ENCODE assay signal across 8 cellular contexts in the genomic region with DNA sequence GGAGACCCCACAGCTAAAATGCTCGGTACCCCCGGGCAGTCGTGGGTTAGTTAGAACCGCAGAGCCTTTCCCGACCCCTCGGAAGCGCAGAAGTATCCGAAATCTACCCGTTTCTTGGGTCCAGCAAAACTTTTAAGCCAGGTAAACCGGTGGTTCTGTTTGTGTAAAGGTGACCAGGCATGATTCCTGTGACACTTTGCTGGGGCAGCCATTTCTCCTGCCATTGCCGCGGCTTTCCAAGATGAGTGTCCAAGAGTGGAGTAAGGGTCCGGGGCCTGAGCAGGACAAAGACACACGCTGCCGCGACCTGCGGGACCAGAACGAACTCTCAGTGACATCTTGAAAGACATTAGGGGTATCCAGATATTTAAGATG. TPM values are rescaled to one million over a fixed set of nuclear protein-coding genes. Genes with fewer than 3 reads are reported as not detected.
DNase-seq lines count a peak whose midpoint lies in the region; ATAC-seq, FAIRE-seq and TF ChIP-seq lines count a peak whose summit lies in the region.

No MANE protein-coding gene starts in this region.

- H3K4me2 ChIP-seq in GM12878 (ENCODE audit: control insufficient read depth, insufficient read depth) (peak overlapping the region; percentile 70), SK-N-SH (no peak overlapping the region)

- no peak for TF ChIP-seq EP300 in GM12878 (IDR thresholded peaks at IDR 0.05; ENCODE audit: borderline replicate concordance in 1 of 2, control insufficient read depth in 1 of 2, low read depth in 2 of 2, low read length in 2 of 2)
- TF ChIP-seq EP300 in SK-N-SH (IDR thresholded peaks at IDR 0.05; ENCODE audit: borderline replicate concordance in 1 of 2, low read depth in 1 of 2, low read length in 1 of 2): no peak

- H3F3A ChIP-seq in SK-N-SH (replicated peaks; ENCODE audit: insufficient read depth): peaks cover 3% of the 10 kb centered on the region

- ATAC-seq in heart left ventricle (no peak), GM12878 (no peak), upper lobe of right lung (peak; percentile 12), GM18870 (IDR thresholded peaks at IDR 0.05; ENCODE audit: unreplicated experiment) (no peak)

- RAD21 ChIA-PET in GM12878 (lab: Charles Lee; ENCODE audit: unreplicated experiment): no interaction called here

- FAIRE-seq in GM12878 (lab: Jason Lieb, UNC): no peak

- SMC1A ChIA-PET in GM12878 (lab: Charles Lee; ENCODE audit: uncharacterized antibody, unreplicated experiment): no interaction called here

- BruUV-seq in GM12878 (replicated peaks; lab: Mats Ljungman, UMichigan): no TSS peak

- H3K79me2 ChIP-seq in GM12878 (ENCODE audit: control insufficient read depth, insufficient read depth, low read length) (no peaks in the 10 kb centered on the region), SK-N-SH (ENCODE audit: insufficient read depth) (no peaks in the 10 kb centered on the region)

- in situ Hi-C loops in GM12878 (cut with MboI): no loop called here

- peaks cover 0 to 41% (median 19%) of the 10 kb centered on the region in 9 donors for H3K36me3 ChIP-seq in heart left ventricle
- peaks cover 0 to 8% of the 10 kb centered on the region in 2 experiments; a peak in 2 of 4 replicates for H3K36me3 ChIP-seq in GM12878 (ENCODE audit: control insufficient read depth in 2 of 2, insufficient read depth in 2 of 2, low read length in 1 of 2)
- peaks cover 0 to 16% (median 7%) of the 10 kb centered on the region in 4 donors for H3K36me3 ChIP-seq in liver (ENCODE audit: control insufficient read depth in 4 of 4, insufficient read depth in 3 of 4, low read depth in 1 of 4, low read length in 3 of 4)
- peaks cover 32% of the 10 kb centered on the region for H3K36me3 ChIP-seq in upper lobe of right lung
- peaks cover 28 to 33% of the 10 kb centered on the region in 2 experiments for H3K36me3 ChIP-seq in SK-N-SH (replicated peaks in 1 of 2; ENCODE audit: control insufficient read depth in 1 of 2, insufficient read depth in 2 of 2, low read length in 1 of 2)

- H3K27me3 ChIP-seq in heart left ventricle (peaks cover 0 to 8% (median 0%) of the 10 kb centered on the region in 9 donors), GM12878 (replicated peaks in 1 of 2; ENCODE audit: control insufficient read depth in 2 of 2, insufficient read depth in 2 of 2, low read length in 1 of 2) (no peaks in the 10 kb centered on the region), liver (ENCODE audit: control insufficient read depth in 4 of 4, insufficient read depth in 4 of 4, low read length in 3 of 4) (no peaks in the 10 kb centered on the region), upper lobe of right lung (no peaks in the 10 kb centered on the region), SK-N-SH (ENCODE audit: insufficient read depth) (no peaks in the 10 kb centered on the region)

- no peak for TF ChIP-seq POLR2A in heart left ventricle (IDR thresholded peaks at IDR 0.05)
- TF ChIP-seq POLR2A in GM12878 (IDR thresholded peaks at IDR 0.05; ENCODE audit: low read depth, low read length): no peak

- CTCF ChIA-PET in GM12878 (lab: Yijun Ruan, JAX): no interaction called here
- CTCF ChIA-PET in SK-N-SH (lab: Yijun Ruan, JAX): no interaction called here

- no peaks in the 10 kb centered on the region; the same call in 1 of the 2 replicates for H3K9me2 ChIP-seq in SK-N-SH

- TF ChIP-seq CTCF in heart left ventricle (IDR thresholded peaks at IDR 0.05) (no peak), GM12878 (IDR thresholded peaks at IDR 0.05 in 2 of 3, conservative IDR thresholded peaks at IDR 0.05 in 1 of 3; ENCODE audit: control insufficient read depth in 2 of 3, extremely low read depth in 1 of 3, insufficient read depth in 1 of 3, low read depth in 3 of 3, low read length in 3 of 3) (no peak), liver (IDR thresholded peaks at IDR 0.05; ENCODE audit: low read depth, low read length, missing input control) (no peak), upper lobe of right lung (IDR thresholded peaks at IDR 0.05) (no peak), SK-N-SH (IDR thresholded peaks at IDR 0.05) (no peak)

- WGBS in heart left ventricle, 4 donors: 47 to 63% (median 57%) methylated on average over 16 to 18 of the region's 18 CpGs
- WGBS in GM12878 (ENCODE audit: insufficient coverage, insufficient replicate concordance, low lambda C conversion rate, missing lambda C conversion rate): 89% methylated on average over 18 of the region's 18 CpGs
- WGBS in liver: 21% methylated on average over 18 of the region's 18 CpGs
- 98% methylated on average over 13 of the region's 18 CpGs for WGBS in SK-N-SH (ENCODE audit: low lambda C conversion rate)

- POLR2A ChIA-PET in GM12878 (lab: Charles Lee) (no interaction called here), SK-N-SH (lab: Yijun Ruan, JAX) (no interaction called here)

- H3K4me1 ChIP-seq in heart left ventricle (peaks cover 0 to 10% (median 0%) of the 10 kb centered on the region in 12 donors), GM12878 (ENCODE audit: control insufficient read depth, insufficient read depth, low read length) (0 out of 2 replicates have a peak, but pooled peaks cover 2% of the 10 kb centered on the region), liver (ENCODE audit: control insufficient read depth in 4 of 4, insufficient read depth in 4 of 4, low read length in 3 of 4) (peaks cover 0 to 18% (median 4%) of the 10 kb centered on the region in 4 donors), upper lobe of right lung (no peaks in the 10 kb centered on the region), SK-N-SH (ENCODE audit: control insufficient read depth in 1 of 2, insufficient read depth in 2 of 2, low read depth in 1 of 2, low read length in 1 of 2) (no peaks in the 10 kb centered on the region)

- peak overlapping the region; percentile 71 for H2AFZ ChIP-seq in GM12878 (ENCODE audit: control insufficient read depth, low read depth, low read length)
- no peak overlapping the region for H2AFZ ChIP-seq in SK-N-SH (ENCODE audit: low read depth)

- H3K27ac ChIP-seq in heart left ventricle: no peak overlapping the region
- H3K27ac ChIP-seq in GM12878 (ENCODE audit: control insufficient read depth, insufficient read depth): peak overlapping the region; percentile 16
- H3K27ac ChIP-seq in liver (ENCODE audit: low read depth in 1 of 2, low read length in 2 of 2): peak overlapping the region; percentile 89 to 92
- peak overlapping the region; percentile 83 for H3K27ac ChIP-seq in upper lobe of right lung
- no peak overlapping the region for H3K27ac ChIP-seq in SK-N-SH (ENCODE audit: low read depth in 2 of 2, low read length in 1 of 2)

- intact Hi-C loops in heart left ventricle (cut with DNase I) (no loop called here), cardiac septum (cut with DNase I) (no loop called here), GM12878 (cut with micrococcal nuclease; ENCODE audit: unreplicated experiment) (loop anchor here (5.0 kb wide), 1 partner anchor 77 kb away; a partner anchor contains a TSS), upper lobe of right lung (cut with DNase I) (no loop called here)

- H4K20me1 ChIP-seq in GM12878 (ENCODE audit: control insufficient read depth, insufficient read depth): no peaks in the 10 kb centered on the region
- H4K20me1 ChIP-seq in SK-N-SH (ENCODE audit: insufficient read depth): no peaks in the 10 kb centered on the region

- H3K4me3 ChIP-seq in heart left ventricle (peak overlapping the region; percentile 38 to 80 (median 64)), GM12878 (peak overlapping the region; percentile 75), liver (ENCODE audit: low read depth in 1 of 3, low read length in 3 of 3) (peak overlapping the region; percentile 62 to 91 (median 89)), upper lobe of right lung (peak overlapping the region; percentile 66), SK-N-SH (ENCODE audit: low read depth in 2 of 2, low read length in 1 of 2) (no peak overlapping the region)

- H3K9ac ChIP-seq in GM12878 (ENCODE audit: control insufficient read depth, insufficient read depth, low read length) (peak overlapping the region; percentile 58; the same call in 1 of the 2 replicates), liver (ENCODE audit: low read depth in 1 of 2, low read length in 2 of 2) (peak overlapping the region; percentile 70 to 71), SK-N-SH (no peak overlapping the region)

- DNase-seq in heart left ventricle (no peak), cardiac septum (ENCODE audit: low spot score) (no peak), GM12878 (ENCODE audit: low read depth, low spot score) (no peak), upper lobe of right lung (peak; percentile 67), SK-N-SH (no peak), NCI-H345 (lab: John Stamatoyannopoulos, UW) (no peak)

- H3K9me3 ChIP-seq in heart left ventricle (no peaks in the 10 kb centered on the region), GM12878 (replicated peaks; ENCODE audit: control insufficient read depth, insufficient read depth, low read length) (no peaks in the 10 kb centered on the region), liver (ENCODE audit: control insufficient read depth in 4 of 4, low read length in 3 of 4) (no peaks in the 10 kb centered on the region), upper lobe of right lung (no peaks in the 10 kb centered on the region), SK-N-SH (no peaks in the 10 kb centered on the region)

- TF ChIP-seq RAD21 in GM12878 (IDR thresholded peaks at IDR 0.05; ENCODE audit: insufficient read depth, low read depth, low read length) (no peak), liver (IDR thresholded peaks at IDR 0.05) (peak; percentile 7 to 12), SK-N-SH (IDR thresholded peaks at IDR 0.05; ENCODE audit: low read length) (no peak)

RNA-seq across cellular contexts. Expression of a gene that starts 0.7 kb away (rescaled TPM):
- total RNA-seq in heart left ventricle: 1 to 10 TPM in 8 of 9 donors, under 1 TPM in 1; 0.87 to 3.8 (median 1.7) TPM
- polyA plus RNA-seq in heart left ventricle: under 1 TPM; 0.27 to 0.55 TPM
- total RNA-seq in cardiac septum: 0.62 TPM
- total RNA-seq in GM12878 (2013; cell fraction: nucleolus; rRNA removed): 3.9 and 4.4 TPM in 2 replicates
- total RNA-seq in GM12878 (2014; rRNA removed): 4.9 and 6.7 TPM in 2 replicates
- 6.2 TPM in 2 replicates for total RNA-seq in GM12878 (2014; rRNA removed; fragmentation: Illumina TruSeq; extraction: Trizol)
- 6.1 and 6.2 TPM in 2 replicates for total RNA-seq in GM12878 (2021)
- polyA plus RNA-seq in GM12878 (2011; ENCODE audit: low read depth): 0.88 TPM
- 0.37 and 0.53 TPM in 2 replicates for polyA plus RNA-seq in GM12878 (2011; rRNA removed)
- 0.32 and 0.33 TPM in 2 replicates for polyA plus RNA-seq in GM12878 (2011; cell fraction: cytosol; rRNA removed)
- 0.31 TPM in 2 replicates for polyA plus RNA-seq in GM12878 (2011; cell fraction: nucleus; rRNA removed)
- 1.1 and 1.2 TPM in 2 replicates for polyA plus RNA-seq in GM12878 (2012)
- 4.0 and 6.4 TPM in 2 replicates for polyA plus RNA-seq in GM12878 (2014; fragmentation: Illumina TruSeq; extraction: Trizol)
- 1 to 10 TPM; 2.3 to 3.5 TPM for polyA plus RNA-seq in GM12878 (2014; fragmentation: Nextera tagmentation; extraction: Ambion mirVana)
- polyA plus RNA-seq in GM12878 (2014; rRNA removed): 4.0 and 4.5 TPM in 2 replicates
- 1 to 10 TPM; 3.3 to 3.6 TPM for polyA plus RNA-seq in GM12878 (2016; fragmentation: Nextera tagmentation; extraction: Ambion mirVana)
- polyA minus RNA-seq in GM12878 (2011; rRNA and poly(A)+ RNA removed): 0.95 and 1.5 TPM in 2 replicates
- 0.40 TPM in 1 of 2 replicates, not detected in the other for polyA minus RNA-seq in GM12878 (2011; cell fraction: cytosol; rRNA and poly(A)+ RNA removed)
- polyA minus RNA-seq in GM12878 (2011; cell fraction: nucleus; rRNA and poly(A)+ RNA removed): 1.8 and 1.9 TPM in 2 replicates
- 10 to 100 TPM; 13.1 to 20.2 TPM for total RNA-seq in liver
- 10 to 100 TPM in 1 of 2 donors, 1 to 10 TPM in 1; 9.4 to 11.5 TPM for polyA plus RNA-seq in liver
- 32.4 TPM for total RNA-seq in upper lobe of right lung
- polyA plus RNA-seq in SK-N-SH (2012; rRNA removed): 0.07 TPM in 1 of 2 replicates, not detected in the other
- 0.01 and 0.03 TPM in 2 replicates for polyA plus RNA-seq in SK-N-SH (2012; cell fraction: cytosol; rRNA removed)
- 0.06 and 0.14 TPM in 2 replicates for polyA plus RNA-seq in SK-N-SH (2012; cell fraction: nucleus; rRNA removed)

RNA-seq across cellular contexts. Expression of a gene that starts 46.0 kb away (rescaled TPM):
- total RNA-seq in heart left ventricle (10 to 100 TPM; 17.4 to 25.8 (median 20.9) TPM), cardiac septum (22.0 TPM), GM12878 (2014; rRNA removed) (34.9 and 44.7 TPM in 2 replicates), GM12878 (2014; rRNA removed; fragmentation: Illumina TruSeq; extraction: Trizol) (43.4 and 44.4 TPM in 2 replicates), GM12878 (2021) (32.7 and 35.9 TPM in 2 replicates), liver (10 to 100 TPM; 14.4 to 14.5 TPM), upper lobe of right lung (19.1 TPM)
- polyA plus RNA-seq in heart left ventricle (10 to 100 TPM in 1 of 2 donors, 1 to 10 TPM in 1; 6.7 to 15.6 TPM), GM12878 (2011; rRNA removed) (55.4 and 60.7 TPM in 2 replicates), GM12878 (2014; fragmentation: Illumina TruSeq; extraction: Trizol) (47.9 and 77.7 TPM in 2 replicates), GM12878 (2014; fragmentation: Nextera tagmentation; extraction: Ambion mirVana) (10 to 100 TPM; 23.9 to 30.8 TPM), GM12878 (2014; rRNA removed) (46.7 and 47.5 TPM in 2 replicates), GM12878 (2016; fragmentation: Nextera tagmentation; extraction: Ambion mirVana) (10 to 100 TPM; 43.9 to 46.6 TPM), liver (1 to 10 TPM; 6.0 to 9.1 TPM), SK-N-SH (2012; rRNA removed) (15.4 and 16.9 TPM in 2 replicates)
- 77.8 and 86.5 TPM in 2 replicates for total RNA-seq in GM12878 (2013; cell fraction: nucleolus; rRNA removed)
- polyA plus RNA-seq in GM12878 (2011; ENCODE audit: low read depth): 17.7 TPM
- polyA plus RNA-seq in GM12878 (2011; cell fraction: cytosol; rRNA removed): 26.9 and 29.8 TPM in 2 replicates
- 35.1 and 44.9 TPM in 2 replicates for polyA plus RNA-seq in GM12878 (2011; cell fraction: nucleus; rRNA removed)
- 28.8 and 32.2 TPM in 2 replicates for polyA plus RNA-seq in GM12878 (2012)
- polyA minus RNA-seq in GM12878 (2011; rRNA and poly(A)+ RNA removed): 34.0 and 56.0 TPM in 2 replicates
- 18.9 and 22.1 TPM in 2 replicates for polyA minus RNA-seq in GM12878 (2011; cell fraction: cytosol; rRNA and poly(A)+ RNA removed)
- 55.6 and 92.6 TPM in 2 replicates for polyA minus RNA-seq in GM12878 (2011; cell fraction: nucleus; rRNA and poly(A)+ RNA removed)
- polyA plus RNA-seq in SK-N-SH (2012; cell fraction: cytosol; rRNA removed): 15.0 and 16.9 TPM in 2 replicates
- 34.8 and 41.9 TPM in 2 replicates for polyA plus RNA-seq in SK-N-SH (2012; cell fraction: nucleus; rRNA removed)

RNA-seq across cellular contexts. Expression of a gene that starts 46.3 kb away (rescaled TPM):
- total RNA-seq in heart left ventricle (10 to 100 TPM; 26.2 to 43.8 (median 34.5) TPM), cardiac septum (35.1 TPM), GM12878 (2014; rRNA removed) (45.2 and 64.5 TPM in 2 replicates), GM12878 (2014; rRNA removed; fragmentation: Illumina TruSeq; extraction: Trizol) (62.6 and 64.5 TPM in 2 replicates), GM12878 (2021) (50.7 and 53.5 TPM in 2 replicates), liver (10 to 100 TPM; 17.7 to 18.7 TPM), upper lobe of right lung (31.4 TPM)
- polyA plus RNA-seq in heart left ventricle (10 to 100 TPM; 42.0 to 58.9 TPM), GM12878 (2011; rRNA removed) (88.2 and 155 TPM in 2 replicates), GM12878 (2014; fragmentation: Illumina TruSeq; extraction: Trizol) (72.7 and 84.7 TPM in 2 replicates), GM12878 (2014; fragmentation: Nextera tagmentation; extraction: Ambion mirVana) (100 to 1,000 TPM; 396 to 446 TPM), GM12878 (2014; rRNA removed) (85.0 and 94.3 TPM in 2 replicates), GM12878 (2016; fragmentation: Nextera tagmentation; extraction: Ambion mirVana) (100 to 1,000 TPM; 254 to 271 TPM), liver (10 to 100 TPM; 28.2 to 54.6 TPM), SK-N-SH (2012; rRNA removed) (12.9 and 15.1 TPM in 2 replicates)
- total RNA-seq in GM12878 (2013; cell fraction: nucleolus; rRNA removed): 16.1 and 19.0 TPM in 2 replicates
- polyA plus RNA-seq in GM12878 (2011; ENCODE audit: low read depth): 19.4 TPM
- 15.1 and 15.4 TPM in 2 replicates for polyA plus RNA-seq in GM12878 (2011; cell fraction: cytosol; rRNA removed)
- 22.3 and 31.5 TPM in 2 replicates for polyA plus RNA-seq in GM12878 (2011; cell fraction: nucleus; rRNA removed)
- 66.5 and 73.9 TPM in 2 replicates for polyA plus RNA-seq in GM12878 (2012)
- 7.7 and 17.6 TPM in 2 replicates for polyA minus RNA-seq in GM12878 (2011; rRNA and poly(A)+ RNA removed)
- 11.5 and 18.9 TPM in 2 replicates for polyA minus RNA-seq in GM12878 (2011; cell fraction: cytosol; rRNA and poly(A)+ RNA removed)
- polyA minus RNA-seq in GM12878 (2011; cell fraction: nucleus; rRNA and poly(A)+ RNA removed): 2.9 and 4.0 TPM in 2 replicates
- 23.4 and 43.1 TPM in 2 replicates for polyA plus RNA-seq in SK-N-SH (2012; cell fraction: cytosol; rRNA removed)
- 4.9 and 9.5 TPM in 2 replicates for polyA plus RNA-seq in SK-N-SH (2012; cell fraction: nucleus; rRNA removed)

RNA-seq across cellular contexts. Expression of a gene that starts 46.3 kb away (rescaled TPM):
- total RNA-seq in heart left ventricle (10 to 100 TPM; 37.8 to 51.9 (median 48.0) TPM), cardiac septum (44.2 TPM), GM12878 (2014; rRNA removed) (96.0 and 106 TPM in 2 replicates), GM12878 (2014; rRNA removed; fragmentation: Illumina TruSeq; extraction: Trizol) (96.9 and 102 TPM in 2 replicates), GM12878 (2021) (64.4 and 64.8 TPM in 2 replicates), liver (10 to 100 TPM; 30.5 to 38.8 TPM), upper lobe of right lung (31.7 TPM)
- polyA plus RNA-seq in heart left ventricle (10 to 100 TPM; 56.8 to 75.0 TPM), GM12878 (2011; rRNA removed) (171 and 220 TPM in 2 replicates), GM12878 (2014; fragmentation: Illumina TruSeq; extraction: Trizol) (152 and 175 TPM in 2 replicates), GM12878 (2014; fragmentation: Nextera tagmentation; extraction: Ambion mirVana) (100 to 1,000 TPM; 191 to 318 TPM), GM12878 (2014; rRNA removed) (87.3 and 95.7 TPM in 2 replicates), GM12878 (2016; fragmentation: Nextera tagmentation; extraction: Ambion mirVana) (100 to 1,000 TPM; 149 to 165 TPM), liver (10 to 100 TPM; 27.3 to 51.5 TPM), SK-N-SH (2012; rRNA removed) (106 and 138 TPM in 2 replicates)
- total RNA-seq in GM12878 (2013; cell fraction: nucleolus; rRNA removed): 63.2 and 67.2 TPM in 2 replicates
- polyA plus RNA-seq in GM12878 (2011; ENCODE audit: low read depth): 85.6 TPM
- polyA plus RNA-seq in GM12878 (2011; cell fraction: cytosol; rRNA removed): 91.9 and 146 TPM in 2 replicates
- polyA plus RNA-seq in GM12878 (2011; cell fraction: nucleus; rRNA removed): 64.4 and 67.3 TPM in 2 replicates
- 67.5 and 81.9 TPM in 2 replicates for polyA plus RNA-seq in GM12878 (2012)
- polyA minus RNA-seq in GM12878 (2011; rRNA and poly(A)+ RNA removed): 61.2 and 109 TPM in 2 replicates
- polyA minus RNA-seq in GM12878 (2011; cell fraction: cytosol; rRNA and poly(A)+ RNA removed): 14.6 and 17.5 TPM in 2 replicates
- 34.6 and 50.6 TPM in 2 replicates for polyA minus RNA-seq in GM12878 (2011; cell fraction: nucleus; rRNA and poly(A)+ RNA removed)
- polyA plus RNA-seq in SK-N-SH (2012; cell fraction: cytosol; rRNA removed): 140 and 172 TPM in 2 replicates
- 65.0 and 98.1 TPM in 2 replicates for polyA plus RNA-seq in SK-N-SH (2012; cell fraction: nucleus; rRNA removed)

Comparison
In these comparisons a context has a peak if more than half of its experiments do, and no peak if none do; other contexts are left out.
1. H3K27ac ChIP-seq: peak in GM12878 (single experiment), liver (2 of 2) and upper lobe of right lung (single experiment); none in heart left ventricle (0 of 12) and SK-N-SH (0 of 2).
2. H3K4me3 ChIP-seq: peak in heart left ventricle (12 of 12), GM12878 (single experiment), liver (3 of 3) and upper lobe of right lung (single experiment); none in SK-N-SH (0 of 2).